12 cellular contexts compared by ENCODE assay signal in the genomic region with DNA sequence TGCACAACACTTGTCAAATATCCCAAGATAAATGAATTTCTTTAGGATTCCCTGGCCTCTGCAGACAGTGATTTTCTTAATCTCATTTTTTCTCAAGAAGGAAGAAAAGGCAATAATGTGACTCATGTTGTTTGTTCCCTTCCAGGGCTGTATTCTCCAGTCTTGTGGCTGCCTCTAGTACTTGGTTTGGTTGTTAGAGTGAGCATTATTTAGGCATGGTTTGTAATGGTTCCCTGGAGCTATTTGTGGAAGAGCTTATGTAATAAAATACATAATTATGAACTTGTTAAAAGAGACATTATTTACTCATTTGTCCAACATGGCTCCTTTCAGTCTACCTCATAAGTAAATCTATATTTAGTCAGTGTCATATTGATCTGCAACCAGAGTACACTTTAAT.
DNase-seq lines count a peak whose midpoint lies in the region; ATAC-seq and TF ChIP-seq lines count a peak whose summit lies in the region.
"Had no signal": no experiment of that assay in that cellular context is flagged by ENCODE, and none has a peak within 500 bp of the region (broad histone marks: within the 10 kb centered on the region; RNA-seq: fewer than 3 reads in every experiment).

No MANE protein-coding gene starts in this region.

- ATAC-seq in HG02763 (IDR thresholded peaks at IDR 0.05; ENCODE audit: unreplicated experiment): no peak

- H3K9ac ChIP-seq in H9 (ENCODE audit: extremely low read depth, insufficient read length, low read length): no peak overlapping the region

- in situ Hi-C loops in SK-MEL-5 (cut with HindIII; ENCODE audit: low pct_unique_long_range_greater_than_20kb, low sequenced_read_pairs): no loop called here

- no peaks in the 10 kb centered on the region for H3K27me3 ChIP-seq in H9 (ENCODE audit: insufficient read depth, low read length)
- H3K27me3 ChIP-seq: BE2C, testis had no signal

- CTCF ChIA-PET in RWPE1 (lab: Yijun Ruan, JAX): interaction anchor here (0.6 to 1.1 kb wide), 2 partner anchors 13 to 531 kb away, joined by 3 to 5 read pairs; no protein-coding TSS in a partner anchor

- H3K27ac ChIP-seq in H9 (ENCODE audit: insufficient read length, low read depth, low read length): no peak overlapping the region
- no peak overlapping the region for H3K27ac ChIP-seq in RWPE1
- H3K27ac ChIP-seq: testis had no signal

- H3K27ac Mint-ChIP-seq in H9: no peak overlapping the region

- no peak overlapping the region for H2BK120ac ChIP-seq in H9 (ENCODE audit: low read depth, low read length, poor library complexity, severe bottlenecking)

- H4K5ac ChIP-seq in H9 (ENCODE audit: insufficient read length, low read depth, low read length): no peak overlapping the region

- H3K4me1 ChIP-seq in H9 (ENCODE audit: insufficient read depth, low read length): no peaks in the 10 kb centered on the region
- H3K4me1 ChIP-seq: BE2C, testis had no signal

- no peak overlapping the region for H3K23ac ChIP-seq in H9 (ENCODE audit: insufficient read length, low read depth, low read length)

- no peaks in the 10 kb centered on the region for H3K36me3 Mint-ChIP-seq in H9 (ENCODE audit: insufficient read depth in 1 of 3, low read depth in 3 of 3)

- no peak overlapping the region for H2BK20ac ChIP-seq in H9 (ENCODE audit: low read depth, low read length, poor library complexity, severe bottlenecking)

- H3K56ac ChIP-seq in H9 (ENCODE audit: insufficient read length, low read depth, low read length): no peak overlapping the region

- H3K79me2 ChIP-seq in H9 (ENCODE audit: insufficient read depth, low read length): no peaks in the 10 kb centered on the region

- H3K4me2 ChIP-seq in H9 (ENCODE audit: insufficient read depth, insufficient read length, low read length): no peak overlapping the region

- H2BK15ac ChIP-seq in H9 (ENCODE audit: low read depth, low read length): no peak overlapping the region

- H4K20me1 ChIP-seq in H9 (ENCODE audit: control insufficient read depth, insufficient read depth, insufficient read length): no peaks in the 10 kb centered on the region

- no peak overlapping the region for H2AFZ ChIP-seq in H9 (ENCODE audit: low read length)

- POLR2A ChIA-PET in RWPE1 (lab: Yijun Ruan, JAX; ENCODE audit: low non-redundant PET): no interaction called here

- H4K8ac ChIP-seq in H9 (replicated peaks; ENCODE audit: insufficient read length, low read depth, low read length): no peak overlapping the region

- no peak overlapping the region for H3K4ac ChIP-seq in H9 (ENCODE audit: low read depth, low read length)

- no peak for TF ChIP-seq CTCF in H9 (conservative IDR thresholded peaks at IDR 0.05)
- TF ChIP-seq CTCF in RWPE1 (conservative IDR thresholded peaks at IDR 0.05; ENCODE audit: low read depth): no peak

- no peaks in the 10 kb centered on the region for H3K23me2 ChIP-seq in H9 (ENCODE audit: insufficient read length, low read depth, low read length, poor library complexity, severe bottlenecking)

- H3K9me3 ChIP-seq in H9 (ENCODE audit: control insufficient read depth, low read depth, low read length): no peaks in the 10 kb centered on the region
- H3K9me3 ChIP-seq: BE2C, testis had no signal

- DNase-seq in DMS79 treated with DMSO at 0.1 percent for 48 hours (lab: John Stamatoyannopoulos, UW) (peak; percentile 92), NCI-H1048 (lab: John Stamatoyannopoulos, UW) (peak; percentile 83), SK-MEL-5 (ENCODE audit: low read depth, low spot score) (peak; percentile 18), foreskin melanocyte (peak; percentile 68), H9 (no peak), RWPE1 (ENCODE audit: low spot score) (no peak)
- DNase-seq: activated naive CD4-positive, alpha-beta T cell; anterior cingulate cortex; BE2C; MM.1S; testis had no signal

- no peak overlapping the region for H3K4me3 Mint-ChIP-seq in H9

- H2AK5ac ChIP-seq in H9 (ENCODE audit: insufficient read length, low read length): no peak overlapping the region

- no peak overlapping the region for H2BK12ac ChIP-seq in H9 (ENCODE audit: insufficient read length, low read depth, low read length)

- H3K14ac ChIP-seq in H9 (ENCODE audit: insufficient read depth, low read length): no peak overlapping the region

- no peaks in the 10 kb centered on the region for H3K4me1 Mint-ChIP-seq in H9

- H3K18ac ChIP-seq in H9 (ENCODE audit: insufficient read length, low read depth, low read length): no peak overlapping the region

- no peaks in the 10 kb centered on the region for H3K27me3 Mint-ChIP-seq in H9 (ENCODE audit: low read depth)

- H3K9me3 Mint-ChIP-seq in H9: no peaks in the 10 kb centered on the region

- H2BK5ac ChIP-seq in H9 (ENCODE audit: insufficient read length, low read length): no peak overlapping the region

- H3K79me1 ChIP-seq in H9 (ENCODE audit: insufficient read depth, low read depth, low read length, poor library complexity, severe bottlenecking): no peaks in the 10 kb centered on the region

- H3T11ph ChIP-seq in H9 (ENCODE audit: low read length): no peak overlapping the region

- H4K91ac ChIP-seq in H9 (ENCODE audit: insufficient read length, low read depth, low read length): no peak overlapping the region

Comparison
In these comparisons a context has a peak if more than half of its experiments do, and no peak if none do; other contexts are left out.
1. DNase-seq: peak in DMS79 treated with DMSO at 0.1 percent for 48 hours (single experiment), NCI-H1048 (single experiment), SK-MEL-5 (single experiment) and foreskin melanocyte (single experiment); none in H9 (single experiment) and RWPE1 (single experiment).